ENCODE assay signal across 17 cellular contexts in genomic region chr13:30103161-30103858, GRCh38.
DNase-seq lines count a peak whose midpoint lies in the region; ATAC-seq and TF ChIP-seq lines count a peak whose summit lies in the region.
"Had no signal": no experiment of that assay in that cellular context is flagged by ENCODE, and none has a peak within 500 bp of the region (broad histone marks: within the 10 kb centered on the region; RNA-seq: fewer than 3 reads in every experiment).

No MANE protein-coding gene starts in this region.

- BruUV-seq in A673 (replicated peaks; lab: Mats Ljungman, UMichigan): no TSS peak

- no peaks in the 10 kb centered on the region for H3K79me2 ChIP-seq in SK-N-SH (ENCODE audit: insufficient read depth)

- H3K36me3 ChIP-seq in SK-N-SH (replicated peaks in 1 of 2; ENCODE audit: control insufficient read depth in 1 of 2, insufficient read depth in 2 of 2, low read length in 1 of 2): no peaks in the 10 kb centered on the region
- no peaks in the 10 kb centered on the region for H3K36me3 ChIP-seq in neutrophil
- H3K36me3 ChIP-seq in A673 (ENCODE audit: insufficient read depth, low read length, poor library complexity, severe bottlenecking): no peaks in the 10 kb centered on the region

- H3K27me3 ChIP-seq in SK-N-SH (ENCODE audit: insufficient read depth) (no peaks in the 10 kb centered on the region), neutrophil (no peaks in the 10 kb centered on the region), A673 (replicated peaks; ENCODE audit: insufficient read depth, low read depth, low read length, poor library complexity) (no peaks in the 10 kb centered on the region)

- no peak for ATAC-seq in GM21723 (IDR thresholded peaks at IDR 0.05; ENCODE audit: unreplicated experiment)
- ATAC-seq: PC-3 had no signal

- H3K9me3 ChIP-seq in SK-N-SH (no peaks in the 10 kb centered on the region), neutrophil (no peaks in the 10 kb centered on the region), A673 (ENCODE audit: low read depth, low read length, poor library complexity, severe bottlenecking) (no peaks in the 10 kb centered on the region)
- H3K9me3 ChIP-seq: Caco-2 had no signal

- H3K27ac ChIP-seq in SK-N-SH (ENCODE audit: low read depth in 2 of 2, low read length in 1 of 2) (no peak overlapping the region), neutrophil (peak overlapping the region; percentile 57), A673 (ENCODE audit: low read depth, low read length, poor library complexity, severe bottlenecking) (no peak overlapping the region)
- H3K27ac ChIP-seq: GM23248 had no signal

- WGBS in SK-N-SH (ENCODE audit: low lambda C conversion rate): 59% methylated on average over 5 of the region's 5 CpGs

- no peak for TF ChIP-seq RAD21 in SK-N-SH (IDR thresholded peaks at IDR 0.05; ENCODE audit: low read length)

- H3K4me3 ChIP-seq in SK-N-SH (ENCODE audit: low read depth in 2 of 2, low read length in 1 of 2): no peak overlapping the region
- H3K4me3 ChIP-seq in neutrophil (ENCODE audit: low read depth in 1 of 2, low read length in 1 of 2): no peak overlapping the region
- no peak overlapping the region for H3K4me3 ChIP-seq in A673 (ENCODE audit: low read depth, low read length, poor library complexity, severe bottlenecking)
- H3K4me3 ChIP-seq: GM23248 had no signal

- H4K20me1 ChIP-seq in SK-N-SH (ENCODE audit: insufficient read depth): no peaks in the 10 kb centered on the region

- POLR2A ChIA-PET in SK-N-SH (lab: Yijun Ruan, JAX) (no interaction called here), A673 (lab: Charles Lee; ENCODE audit: low non-redundant PET) (no interaction called here)

- CTCF ChIA-PET in SK-N-SH (lab: Yijun Ruan, JAX) (interaction anchor here (1.1 to 4.6 kb wide), 3 partner anchors 10 to 595 kb away, joined by 3 to 33 read pairs (median 15); no protein-coding TSS in a partner anchor), A673 (lab: Charles Lee) (no interaction called here)

- H2AFZ ChIP-seq in SK-N-SH (ENCODE audit: low read depth): no peak overlapping the region
- H2AFZ ChIP-seq: GM23248 had no signal

- peak in 1 of 2 experiments; percentile 19; a peak in 1 of 4 replicates for TF ChIP-seq EP300 in SK-N-SH (IDR thresholded peaks at IDR 0.05; ENCODE audit: borderline replicate concordance in 1 of 2, low read depth in 1 of 2, low read length in 1 of 2)

- no peak overlapping the region for H3K4me2 ChIP-seq in SK-N-SH

- in situ Hi-C loops in KBM-7 (cut with MboI; ENCODE audit: low pct_unique_long_range_greater_than_20kb, low sequenced_read_pairs): no loop called here

- TF ChIP-seq CTCF in SK-N-SH (IDR thresholded peaks at IDR 0.05) (no peak), neutrophil (IDR thresholded peaks at IDR 0.05) (no peak), A673 (conservative IDR thresholded peaks at IDR 0.05; ENCODE audit: low read depth, low read length) (no peak)

- intact Hi-C loops in A673 (cut with micrococcal nuclease; ENCODE audit: unreplicated experiment): no loop called here

- peak; percentile 51 for DNase-seq in EL
- DNase-seq in KBM-7: peak; percentile 18
- no peak for DNase-seq in SK-N-SH
- DNase-seq in A673 (ENCODE audit: low spot score): no peak
- no peak for DNase-seq in NCI-H187 treated with DMSO at 0.1 percent for 48 hours (lab: John Stamatoyannopoulos, UW)
- DNase-seq: ACHN; Caco-2; CD4-positive, CD25-positive, alpha-beta regulatory T cell; GM23248; HCEC 1CT; NCI-H1092 treated with DMSO at 0.1 percent for 48 hours; NCI-H1694; NCI-H345; NCI-H526 treated with DMSO at 0.1 percent for 48 hours; PC-3 had no signal

- no peak overlapping the region for H3K9ac ChIP-seq in SK-N-SH
- H3K9ac ChIP-seq: GM23248 had no signal

- no peaks in the 10 kb centered on the region for H3K9me2 ChIP-seq in SK-N-SH

- no peaks in the 10 kb centered on the region for H3F3A ChIP-seq in SK-N-SH (replicated peaks; ENCODE audit: insufficient read depth)

- H3K4me1 ChIP-seq in SK-N-SH (ENCODE audit: control insufficient read depth in 1 of 2, insufficient read depth in 2 of 2, low read depth in 1 of 2, low read length in 1 of 2) (peaks cover 0 to under 1% of the 10 kb centered on the region in 2 experiments; a peak in 2 of 4 replicates), neutrophil (ENCODE audit: control insufficient read depth in 1 of 2, insufficient read depth in 1 of 2, low read depth in 1 of 2, low read length in 1 of 2) (peaks cover 36 to 40% of the 10 kb centered on the region in 2 experiments), A673 (ENCODE audit: insufficient read depth, low read length, poor library complexity, severe bottlenecking) (no peaks in the 10 kb centered on the region)

TF ChIP-seq in SK-N-SH, 30 proteins besides CTCF, POLR2A, EP300 and RAD21:
- TF ChIP-seq JUND (IDR thresholded peaks at IDR 0.05): 0 out of 2 replicates have a peak, but pooled peaks have one; percentile 15
- no peak for TF ChIP-seq RFX5 (IDR thresholded peaks at IDR 0.05; ENCODE audit: low read length)
- peak; percentile 47 for TF ChIP-seq TCF12 (IDR thresholded peaks at IDR 0.05)
- no peak for TF ChIP-seq POLR2AphosphoS5 (IDR thresholded peaks at IDR 0.05; ENCODE audit: low read depth, low read length)
- no peak for TF ChIP-seq CHD2 (IDR thresholded peaks at IDR 0.05; ENCODE audit: low read length, partially characterized antibody)
- no peak for TF ChIP-seq TAF1 (IDR thresholded peaks at IDR 0.05; ENCODE audit: borderline replicate concordance, low read depth, low read length)
- peak; percentile 40; the same call in 1 of the 2 replicates for TF ChIP-seq PBX3 (IDR thresholded peaks at IDR 0.05)
- no peak for TF ChIP-seq FOXJ3 (CRISPR knock-in tag; IDR thresholded peaks at IDR 0.05)
- TF ChIP-seq RXRA (IDR thresholded peaks at IDR 0.05; ENCODE audit: borderline replicate concordance, low read depth): no peak
- TF ChIP-seq MXI1 (IDR thresholded peaks at IDR 0.05; ENCODE audit: low read depth, low read length): no peak
- no peak for TF ChIP-seq NRF1 (IDR thresholded peaks at IDR 0.05; ENCODE audit: low read depth, low read length)

Comparison
In these comparisons a context has a peak if more than half of its experiments do, and no peak if none do; other contexts are left out.
1. DNase-seq: peak in EL (single experiment) and KBM-7 (single experiment); none in SK-N-SH (single experiment), A673 (single experiment) and NCI-H187 treated with DMSO at 0.1 percent for 48 hours (single experiment).